8 cellular contexts compared by ENCODE assay signal in genomic region chr2:25274868-25275574, GRCh38.
DNase-seq lines count a peak whose midpoint lies in the region; ATAC-seq, FAIRE-seq and TF ChIP-seq lines count a peak whose summit lies in the region.

No MANE protein-coding gene starts in this region.

- H3K9me3 ChIP-seq in cardiac muscle cell (ENCODE audit: low read depth) (no peaks in the 10 kb centered on the region), WERI-Rb-1 (ENCODE audit: severe bottlenecking) (no peaks in the 10 kb centered on the region)

- H3K27ac Mint-ChIP-seq in activated CD8-positive, alpha-beta T cell treated with anti-CD3 and anti-CD28 coated beads for 36 hours = peak overlapping the region; percentile 96

- peak; percentile 18 for ATAC-seq in activated CD8-positive, alpha-beta T cell treated with anti-CD3 and anti-CD28 coated beads for 36 hours
- ATAC-seq in HG02884 (IDR thresholded peaks at IDR 0.05; ENCODE audit: unreplicated experiment) = no peak

- no peak for DNase-seq in GM12891 (ENCODE audit: insufficient read length, low spot score)
- DNase-seq in activated CD8-positive, alpha-beta T cell treated with anti-CD3 and anti-CD28 coated beads for 36 hours = peak; percentile 82
- DNase-seq in cardiac muscle cell (ENCODE audit: low read depth in 1 of 2, low spot score in 1 of 2) = peak in 1 of 2 donors; percentile 60
- DNase-seq in stimulated activated CD8-positive, alpha-beta memory T cell treated with anti-CD3 and anti-CD28 coated beads, Interleukin-15, amount 100 ng/mL, for 4 hours (ENCODE audit: low read depth in 2 of 2) = peak; percentile 53 to 63
- no peak for DNase-seq in cerebellar cortex (ENCODE audit: low spot score)
- no peak for DNase-seq in NCI-H1436 treated with DMSO at 0.1 percent for 48 hours (lab: John Stamatoyannopoulos, UW)
- DNase-seq in WERI-Rb-1 = no peak

- H3K27me3 ChIP-seq in cardiac muscle cell = no peaks in the 10 kb centered on the region
- H3K27me3 ChIP-seq in WERI-Rb-1 (ENCODE audit: insufficient read depth, low read depth, severe bottlenecking) = no peaks in the 10 kb centered on the region

- H3K4me1 Mint-ChIP-seq in activated CD8-positive, alpha-beta T cell treated with anti-CD3 and anti-CD28 coated beads for 36 hours (ENCODE audit: low read depth) = peaks cover 60% of the 10 kb centered on the region

- no peaks in the 10 kb centered on the region for H3K9me3 Mint-ChIP-seq in activated CD8-positive, alpha-beta T cell treated with anti-CD3 and anti-CD28 coated beads for 36 hours

- POLR2A ChIA-PET in activated CD8-positive, alpha-beta T cell treated with anti-CD3 and anti-CD28 coated beads for 36 hours (lab: Charles Lee) = interaction anchor here (0.6 to 3.6 kb wide), 5 partner anchors 9 to 40 kb away, joined by 3 to 27 read pairs (median 13); no protein-coding TSS in a partner anchor

- H3K36me3 ChIP-seq in cardiac muscle cell (peaks cover 3% of the 10 kb centered on the region), WERI-Rb-1 (peaks cover 5% of the 10 kb centered on the region; the same call in 1 of the 2 replicates)

- no peak for TF ChIP-seq POLR2A in GM12891 (IDR thresholded peaks at IDR 0.05; ENCODE audit: low read depth, low read length)

- CTCF ChIA-PET in activated CD8-positive, alpha-beta T cell treated with anti-CD3 and anti-CD28 coated beads for 36 hours (lab: Charles Lee) = interaction anchor here (1.6 to 4.1 kb wide), 3 partner anchors 27 to 65 kb away, joined by 6 to 19 read pairs (median 8); no protein-coding TSS in a partner anchor

- H3K4me3 Mint-ChIP-seq in activated CD8-positive, alpha-beta T cell treated with anti-CD3 and anti-CD28 coated beads for 36 hours = peak overlapping the region; percentile 36

- TF ChIP-seq CTCF in activated CD8-positive, alpha-beta T cell treated with anti-CD3 and anti-CD28 coated beads for 36 hours (IDR thresholded peaks at IDR 0.05) = no peak
- TF ChIP-seq CTCF in cardiac muscle cell (IDR thresholded peaks at IDR 0.05; ENCODE audit: low read depth, low read length) = no peak
- no peak for TF ChIP-seq CTCF in WERI-Rb-1 (IDR thresholded peaks at IDR 0.05; ENCODE audit: low read depth, low read length)

- H3K4me3 ChIP-seq in cardiac muscle cell = no peak overlapping the region
- H3K4me3 ChIP-seq in WERI-Rb-1 (ENCODE audit: low read depth, low read length) = no peak overlapping the region

- peaks cover 29% of the 10 kb centered on the region for H3K4me1 ChIP-seq in cardiac muscle cell (ENCODE audit: low read depth)

- FAIRE-seq in GM12891 (lab: Jason Lieb, UNC) = peak; percentile 78

- intact Hi-C loops in activated CD8-positive, alpha-beta T cell treated with anti-CD3 and anti-CD28 coated beads for 36 hours (cut with micrococcal nuclease) = loop anchor here (5.0 to 10.0 kb wide), 2 partner anchors 37 to 250 kb away; no protein-coding TSS in a partner anchor

- no peaks in the 10 kb centered on the region for H3K27me3 Mint-ChIP-seq in activated CD8-positive, alpha-beta T cell treated with anti-CD3 and anti-CD28 coated beads for 36 hours

- H3K36me3 Mint-ChIP-seq in activated CD8-positive, alpha-beta T cell treated with anti-CD3 and anti-CD28 coated beads for 36 hours (ENCODE audit: low read depth) = peaks cover 61% of the 10 kb centered on the region

- H3K27ac ChIP-seq in cardiac muscle cell (peak overlapping the region; percentile 50), WERI-Rb-1 (no peak overlapping the region)

TF ChIP-seq in GM12891, 5 proteins besides CTCF, POLR2A, EP300 and RAD21:
- TF ChIP-seq PAX5 (IDR thresholded peaks at IDR 0.05; ENCODE audit: insufficient read depth, low read length, severe bottlenecking) = no peak
- no peak for TF ChIP-seq TAF1 (IDR thresholded peaks at IDR 0.05; ENCODE audit: low read depth, low read length)
- TF ChIP-seq SPI1 (IDR thresholded peaks at IDR 0.05; ENCODE audit: low read depth, low read length) = peak; percentile 77
- TF ChIP-seq POLR2AphosphoS5 (IDR thresholded peaks at IDR 0.05; ENCODE audit: low read depth, low read length) = no peak
- no peak for TF ChIP-seq POU2F2 (IDR thresholded peaks at IDR 0.05; ENCODE audit: low read depth, low read length)

Comparison
In these comparisons a context has a peak if more than half of its experiments do, and no peak if none do; other contexts are left out.
1. DNase-seq: peak in activated CD8-positive, alpha-beta T cell treated with anti-CD3 and anti-CD28 coated beads for 36 hours (single experiment) and stimulated activated CD8-positive, alpha-beta memory T cell treated with anti-CD3 and anti-CD28 coated beads, Interleukin-15, amount 100 ng/mL, for 4 hours (2 of 2); none in GM12891 (single experiment), cerebellar cortex (single experiment), NCI-H1436 treated with DMSO at 0.1 percent for 48 hours (single experiment) and WERI-Rb-1 (single experiment).